ENCODE assay signal across 11 cellular contexts in the genomic region with DNA sequence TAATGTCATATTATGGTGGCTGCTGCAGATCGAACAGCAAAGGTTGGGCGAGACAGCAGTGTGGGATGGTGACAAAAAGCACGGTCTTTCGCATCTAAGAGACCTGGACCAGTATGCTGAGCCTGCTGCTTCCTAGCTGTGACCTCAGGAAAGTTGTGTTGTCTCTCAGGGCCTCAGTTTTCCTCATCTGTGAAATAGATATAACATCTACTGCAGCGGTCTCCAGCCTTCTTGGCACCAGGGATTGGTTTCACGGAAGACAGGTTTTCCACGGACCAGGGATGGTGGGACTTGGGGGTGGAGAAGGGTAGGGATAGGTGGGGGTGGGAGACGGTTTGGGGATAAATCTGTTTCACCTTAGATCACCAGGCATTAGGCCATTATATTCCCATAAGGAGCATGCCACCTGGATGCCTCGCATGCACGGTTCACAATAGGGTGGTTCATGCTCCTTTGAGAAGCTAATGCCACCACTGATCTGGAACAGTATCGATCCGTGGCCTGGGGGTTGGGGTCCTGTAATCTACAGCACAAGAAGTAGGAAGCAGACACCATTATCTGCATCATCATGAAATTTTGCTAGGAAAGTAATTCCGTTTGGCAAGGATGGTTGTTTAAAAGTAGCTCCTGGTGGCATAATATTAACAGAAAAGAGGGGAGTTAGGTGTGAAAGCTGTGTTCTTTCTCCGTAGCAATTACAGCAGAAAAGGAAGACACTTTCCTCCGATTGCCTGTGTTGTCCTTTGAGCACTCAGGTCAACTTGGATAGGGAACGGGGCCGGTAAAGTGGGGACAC. TPM values are rescaled to one million over a fixed set of nuclear protein-coding genes. Genes with fewer than 3 reads are reported as not detected.
DNase-seq lines count a peak whose midpoint lies in the region; ATAC-seq, FAIRE-seq and TF ChIP-seq lines count a peak whose summit lies in the region.
"Had no signal": no experiment of that assay in that cellular context is flagged by ENCODE, and none has a peak within 500 bp of the region (broad histone marks: within the 10 kb centered on the region; RNA-seq: fewer than 3 reads in every experiment).

No MANE protein-coding gene starts in this region.

- no peak overlapping the region for H3K4me3 Mint-ChIP-seq in T-helper 1 cell treated with Interleukin-12 subunit alpha and Interleukin-12 subunit beta and Interleukin-4 antibody, amounts not matched to agents 30 μg/mL and 1 μg/mL, for 36 hours
- H3K4me3 Mint-ChIP-seq: activated B cell treated with CpG ODN at 0.5 μM for 24 hours had no signal

- peak overlapping the region; percentile 38 for H3K27ac Mint-ChIP-seq in T-helper 1 cell treated with Interleukin-12 subunit alpha and Interleukin-12 subunit beta and Interleukin-4 antibody, amounts not matched to agents 30 μg/mL and 1 μg/mL, for 36 hours
- H3K27ac Mint-ChIP-seq: activated B cell treated with CpG ODN at 0.5 μM for 24 hours had no signal

- no peaks in the 10 kb centered on the region for H3K27me3 Mint-ChIP-seq in T-helper 1 cell treated with Interleukin-12 subunit alpha and Interleukin-12 subunit beta and Interleukin-4 antibody, amounts not matched to agents 30 μg/mL and 1 μg/mL, for 36 hours (ENCODE audit: low read depth)
- H3K27me3 Mint-ChIP-seq: activated B cell treated with CpG ODN at 0.5 μM for 24 hours had no signal

- H3K9me2 ChIP-seq in hepatocyte (replicated peaks; ENCODE audit: insufficient read depth): no peaks in the 10 kb centered on the region

- TF ChIP-seq RAD21 in K562 (CRISPR knock-in tag; conservative IDR thresholded peaks at IDR 0.05 in 1 of 2, IDR thresholded peaks at IDR 0.05 in 1 of 2): no peak

- H4K20me1 ChIP-seq in K562 (replicated peaks; ENCODE audit: control insufficient read depth, insufficient read depth, low read length): no peaks in the 10 kb centered on the region; the same call in 1 of the 2 replicates
- peaks cover 16% of the 10 kb centered on the region for H4K20me1 ChIP-seq in hepatocyte (ENCODE audit: insufficient read depth, poor library complexity, severe bottlenecking)

- H3K4me1 Mint-ChIP-seq in T-helper 1 cell treated with Interleukin-12 subunit alpha and Interleukin-12 subunit beta and Interleukin-4 antibody, amounts not matched to agents 30 μg/mL and 1 μg/mL, for 36 hours (ENCODE audit: low read depth): peaks cover 47% of the 10 kb centered on the region

- no peaks in the 10 kb centered on the region for H3K9me1 ChIP-seq in K562 (ENCODE audit: control insufficient read depth, insufficient read depth, low read length)

- in situ Hi-C loops in K562 (cut with MboI): no loop called here

- no peak overlapping the region for H3K27ac ChIP-seq in K562 (ENCODE audit: extremely low read depth, low read depth, low read length)
- H3K27ac ChIP-seq in hepatocyte: peak overlapping the region; percentile 16
- H3K27ac ChIP-seq in thoracic aorta: peak overlapping the region; percentile 89 to 96

- no peak for TF ChIP-seq POLR2A in K562 (conservative IDR thresholded peaks at IDR 0.05)

- no peak for FAIRE-seq in K562 (lab: Jason Lieb, UNC)

- H3K9ac ChIP-seq in K562 (ENCODE audit: insufficient read depth in 1 of 2, low read depth in 2 of 2, low read length in 2 of 2): no peak overlapping the region

- H3K9me3 ChIP-seq in K562 (replicated peaks; ENCODE audit: control insufficient read depth, insufficient read depth, low read depth, low read length) (no peaks in the 10 kb centered on the region), hepatocyte (ENCODE audit: low read depth) (no peaks in the 10 kb centered on the region), thoracic aorta (no peaks in the 10 kb centered on the region)

- H3K4me1 ChIP-seq in K562 (replicated peaks in 1 of 2; ENCODE audit: control insufficient read depth in 2 of 2, insufficient read depth in 2 of 2, low read length in 2 of 2) (peaks cover 5 to 13% of the 10 kb centered on the region in 2 experiments; a peak in 3 of 5 replicates), hepatocyte (ENCODE audit: insufficient read depth) (peaks cover 19% of the 10 kb centered on the region), thoracic aorta (ENCODE audit: control insufficient read depth in 1 of 2, low read depth in 2 of 2) (peaks cover 41 to 54% of the 10 kb centered on the region in 2 donors)

- peaks cover 52% of the 10 kb centered on the region for H3K36me3 Mint-ChIP-seq in T-helper 1 cell treated with Interleukin-12 subunit alpha and Interleukin-12 subunit beta and Interleukin-4 antibody, amounts not matched to agents 30 μg/mL and 1 μg/mL, for 36 hours (ENCODE audit: low read depth)

- H3K36me3 ChIP-seq in K562 (ENCODE audit: control insufficient read depth, insufficient read depth, low read length): peaks cover 29% of the 10 kb centered on the region; the same call in 2 of the 3 replicates
- H3K36me3 ChIP-seq in hepatocyte (replicated peaks; ENCODE audit: insufficient read depth, low read depth): peaks cover 8% of the 10 kb centered on the region
- peaks cover 22% of the 10 kb centered on the region for H3K36me3 ChIP-seq in thoracic aorta

- TF ChIP-seq CTCF in K562 (IDR thresholded peaks at IDR 0.05 in 2 of 3, conservative IDR thresholded peaks at IDR 0.05 in 1 of 3; ENCODE audit: insufficient read depth in 2 of 3, low read depth in 1 of 3, low read length in 3 of 3) (no peak), hepatocyte (IDR thresholded peaks at IDR 0.05; ENCODE audit: poor library complexity) (no peak), thoracic aorta (IDR thresholded peaks at IDR 0.05) (no peak)

- POLR2A ChIA-PET in K562 (lab: Yijun Ruan, JAX): interaction anchor here (0.7 to 7.1 kb wide), 9 partner anchors 10 to 577 kb away, joined by 3 to 69 read pairs (median 5); partner anchors contain the start of gene KLF6

- no peak for DNase-seq in T-helper 1 cell
- DNase-seq in K562 (ENCODE audit: extremely low read depth in 1 of 4, low spot score in 3 of 4): no peak
- peak; percentile 56 for DNase-seq in hepatocyte (ENCODE audit: low spot score)
- no peak for DNase-seq in thoracic aorta (ENCODE audit: low spot score)
- no peak for DNase-seq in NK-92 (lab: John Stamatoyannopoulos, UW; ENCODE audit: unreplicated experiment)
- no peak for DNase-seq in GM19240 (ENCODE audit: insufficient read length, low spot score)
- DNase-seq: activated B cell treated with CpG ODN at 0.5 μM for 24 hours, NCI-H2029 had no signal

- H3K9me3 Mint-ChIP-seq in T-helper 1 cell treated with Interleukin-12 subunit alpha and Interleukin-12 subunit beta and Interleukin-4 antibody, amounts not matched to agents 30 μg/mL and 1 μg/mL, for 36 hours: no peaks in the 10 kb centered on the region
- H3K9me3 Mint-ChIP-seq: activated B cell treated with CpG ODN at 0.5 μM for 24 hours had no signal

- CTCF ChIA-PET in K562 (lab: Yijun Ruan, JAX; ENCODE audit: low intra/inter-chr PET ratio): no interaction called here

- H2AFZ ChIP-seq in K562 (ENCODE audit: low read depth, low read length) (no peak overlapping the region), hepatocyte (no peak overlapping the region)

- ATAC-seq in K562 (no peak), thoracic aorta (ENCODE audit: insufficient number of reproducible peaks, low FRiP score, low read depth) (no peak), GM18511 (IDR thresholded peaks at IDR 0.05; ENCODE audit: unreplicated experiment) (no peak)
- ATAC-seq: sciatic nerve had no signal

- no peak for TF ChIP-seq EP300 in K562 (IDR thresholded peaks at IDR 0.05; ENCODE audit: low read length)

- H3K27me3 ChIP-seq in K562 (ENCODE audit: control insufficient read depth in 2 of 2, insufficient read depth in 2 of 2, low read length in 2 of 2): no peaks in the 10 kb centered on the region
- H3K27me3 ChIP-seq in hepatocyte: no peaks in the 10 kb centered on the region
- H3K27me3 ChIP-seq in thoracic aorta (replicated peaks; ENCODE audit: insufficient read depth): no peaks in the 10 kb centered on the region

- H3K4me2 ChIP-seq in K562 (ENCODE audit: insufficient read depth, low read length) (no peak overlapping the region), hepatocyte (no peak overlapping the region)

- 78% methylated on average over 17 of the region's 17 CpGs for WGBS in K562 (ENCODE audit: insufficient coverage, low coverage, missing lambda C conversion rate)
- 94% methylated on average over 16 of the region's 17 CpGs for WGBS in hepatocyte (ENCODE audit: low lambda C conversion rate, missing lambda C conversion rate)

- intact Hi-C loops in K562 (cut with micrococcal nuclease): no loop called here

- H3K4me3 ChIP-seq in K562 (no peak overlapping the region), hepatocyte (no peak overlapping the region), thoracic aorta (no peak overlapping the region)

- BruUV-seq in K562 (replicated peaks; lab: Mats Ljungman, UMichigan): no TSS peak

- H3K79me2 ChIP-seq in K562 (ENCODE audit: control insufficient read depth, insufficient read depth, low read length) (no peaks in the 10 kb centered on the region), hepatocyte (peaks cover 14% of the 10 kb centered on the region)

TF ChIP-seq in K562, 482 proteins besides CTCF, POLR2A, EP300 and RAD21:
- no peak for TF ChIP-seq CBX2 (IDR thresholded peaks at IDR 0.05; ENCODE audit: insufficient read depth, low read length, poor library complexity, severe bottlenecking)
- TF ChIP-seq BCOR (IDR thresholded peaks at IDR 0.05): 0 out of 2 replicates have a peak, but pooled peaks have one; percentile 12
- TF ChIP-seq RBM25 (IDR thresholded peaks at IDR 0.05; ENCODE audit: low read depth, low read length, severe bottlenecking): peak; percentile 18
- TF ChIP-seq POLR2B (IDR thresholded peaks at IDR 0.05; ENCODE audit: low read depth, partially characterized antibody): peak; percentile 32

RNA-seq across cellular contexts. Expression of gene KLF6, which starts 10.8 kb away (rescaled TPM):
- 54.5 and 86.4 TPM in 2 replicates for total RNA-seq in K562 (2011; cell fraction: chromatin; rRNA removed; ENCODE audit: low replicate concordance)
- 136 and 139 TPM in 2 replicates for total RNA-seq in K562 (2011; cell fraction: nucleolus; rRNA removed)
- total RNA-seq in K562 (2011; cell fraction: nucleoplasm; rRNA removed): 92.4 and 113 TPM in 2 replicates
- total RNA-seq in K562 (2014; rRNA removed) (6.9 and 10.3 TPM in 2 replicates), K562 (2014; rRNA removed; fragmentation: Illumina TruSeq; extraction: Trizol) (7.4 and 8.0 TPM in 2 replicates), K562 (2015; rRNA removed; fragmentation: Illumina TruSeq; extraction: Trizol) (4.5 TPM in 2 replicates), K562 (2021) (23.9 and 25.2 TPM in 2 replicates), hepatocyte (157 and 187 TPM in 2 replicates), thoracic aorta (100 to 1,000 TPM; 170 to 201 TPM)
- polyA plus RNA-seq in K562 (2011; rRNA removed) (11.7 and 19.1 TPM in 2 replicates), K562 (2014; fragmentation: Illumina TruSeq; extraction: Trizol) (11.1 and 12.6 TPM in 2 replicates), K562 (2014; fragmentation: Nextera tagmentation; extraction: Ambion mirVana) (1 to 10 TPM; 3.2 to 3.7 TPM), K562 (2014; rRNA removed) (8.6 and 10.2 TPM in 2 replicates), hepatocyte (602 and 816 TPM in 2 replicates)
- polyA plus RNA-seq in K562 (2011; cell fraction: cytosol; rRNA removed): 6.6 and 12.0 TPM in 2 replicates
- polyA plus RNA-seq in K562 (2011; cell fraction: nucleus; rRNA removed): 52.6 and 53.4 TPM in 2 replicates
- 14.7 and 29.2 TPM in 2 replicates for polyA plus RNA-seq in K562 (2012)
- 33.0 and 43.0 TPM in 2 replicates for polyA minus RNA-seq in K562 (2011; rRNA and poly(A)+ RNA removed)
- 10.3 and 16.2 TPM in 2 replicates for polyA minus RNA-seq in K562 (2011; cell fraction: cytosol; rRNA and poly(A)+ RNA removed)
- polyA minus RNA-seq in K562 (2011; cell fraction: nucleus; rRNA and poly(A)+ RNA removed): 87.2 and 133 TPM in 2 replicates
